ENCODE assay signal across 24 cellular contexts in the genomic region with DNA sequence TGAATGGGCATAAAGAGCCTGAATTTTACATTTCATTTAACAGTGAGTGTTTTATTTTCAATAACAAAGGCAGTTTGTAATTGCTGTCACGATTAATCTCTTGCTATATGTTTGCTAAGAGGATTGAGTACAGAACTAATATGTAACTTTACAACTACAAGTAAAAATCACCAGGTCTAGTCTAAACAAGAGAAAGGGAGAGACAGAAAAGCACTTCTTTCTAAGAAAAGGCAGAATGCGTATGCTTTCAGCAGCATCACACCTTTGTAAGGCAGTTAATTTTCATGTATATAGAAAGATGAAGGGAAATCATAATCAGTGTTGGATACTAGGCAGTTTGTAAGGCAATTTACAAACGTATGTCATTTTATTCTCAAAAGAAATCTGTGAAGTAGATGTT.
"Had no signal": no experiment of that assay in that cellular context is flagged by ENCODE, and none has a peak within 500 bp of the region (broad histone marks: within the 10 kb centered on the region; RNA-seq: fewer than 3 reads in every experiment).

No MANE protein-coding gene starts in this region.

- H3K4me3 Mint-ChIP-seq: activated CD4-positive, alpha-beta memory T cell treated with anti-CD3 and anti-CD28 coated beads for 36 hours; activated CD4-positive, alpha-beta T cell treated with anti-CD3 and anti-CD28 coated beads, Interleukin-2, amount 10 ng/mL, durations not matched to agents 7 days and 5 days; activated naive CD8-positive, alpha-beta T cell treated with anti-CD3 and anti-CD28 coated beads, Interleukin-2, amount 50 U/mL, for 24 hours; activated T-cell treated with anti-CD3 and anti-CD28 coated beads, Interleukin-2, amount 50 U/mL, for 4 hours; T-helper 17 cell had no signal

- H3K4me1 ChIP-seq: ascending aorta, body of pancreas had no signal

- H3K27me3 ChIP-seq: ascending aorta, body of pancreas had no signal

- H3K27me3 Mint-ChIP-seq: activated CD4-positive, alpha-beta memory T cell treated with anti-CD3 and anti-CD28 coated beads for 36 hours; activated CD4-positive, alpha-beta T cell treated with anti-CD3 and anti-CD28 coated beads, Interleukin-2, amount 10 ng/mL, durations not matched to agents 7 days and 5 days; activated naive CD8-positive, alpha-beta T cell treated with anti-CD3 and anti-CD28 coated beads, Interleukin-2, amount 50 U/mL, for 24 hours; T-helper 17 cell had no signal

- H3K4me1 Mint-ChIP-seq: activated CD4-positive, alpha-beta T cell treated with anti-CD3 and anti-CD28 coated beads, Interleukin-2, amount 10 ng/mL, durations not matched to agents 7 days and 5 days; activated naive CD8-positive, alpha-beta T cell treated with anti-CD3 and anti-CD28 coated beads, Interleukin-2, amount 50 U/mL, for 24 hours; T-helper 17 cell had no signal

- H3K36me3 ChIP-seq: ascending aorta had no signal

- H3K9me3 Mint-ChIP-seq: activated CD4-positive, alpha-beta memory T cell treated with anti-CD3 and anti-CD28 coated beads for 36 hours; activated CD4-positive, alpha-beta T cell treated with anti-CD3 and anti-CD28 coated beads, Interleukin-2, amount 10 ng/mL, durations not matched to agents 7 days and 5 days; activated naive CD8-positive, alpha-beta T cell treated with anti-CD3 and anti-CD28 coated beads, Interleukin-2, amount 50 U/mL, for 24 hours; activated T-cell treated with anti-CD3 and anti-CD28 coated beads, Interleukin-2, amount 50 U/mL, for 4 hours had no signal

- H3K9me3 ChIP-seq: ascending aorta, body of pancreas had no signal

- H3K27ac ChIP-seq: ascending aorta, body of pancreas had no signal

- H3K4me3 ChIP-seq: ascending aorta, body of pancreas had no signal

- DNase-seq: activated CD4-positive, alpha-beta memory T cell treated with anti-CD3 and anti-CD28 coated beads for 36 hours; activated CD4-positive, alpha-beta T cell treated with anti-CD3 and anti-CD28 coated beads, Interleukin-2, amount 10 ng/mL, durations not matched to agents 7 days and 5 days; activated CD4-positive, CD25-positive, alpha-beta regulatory T cell; activated CD8-positive, alpha-beta memory T cell treated with anti-CD3 and anti-CD28 coated beads for 24 hours; activated effector memory CD4-positive, alpha-beta T cell treated with anti-CD3 and anti-CD28 coated beads, Interleukin-2, amount 50 U/mL, for 16 hours; activated naive CD4-positive, alpha-beta T cell treated with Interleukin-2 at 50 U/mL for 16 hours; activated naive CD8-positive, alpha-beta T cell treated with anti-CD3 and anti-CD28 coated beads, Interleukin-2, amount 50 U/mL, for 24 hours; activated T-cell treated with anti-CD3 and anti-CD28 coated beads, Interleukin-2, amount 50 U/mL, for 4 hours; amniotic stem cell; body of pancreas; central memory CD4-positive, alpha-beta T cell; Kasumi-1; KBM-7; NCI-H1436; NCI-H1694 treated with DMSO at 0.1 percent for 48 hours; NCI-H2171 treated with DMSO at 0.1 percent for 48 hours; NCI-H446; NCI-H524 treated with DMSO at 0.1 percent for 48 hours; PC-3; SHP77; T-helper 17 cell; T-helper 9 cell had no signal

- H3K36me3 Mint-ChIP-seq: activated CD4-positive, alpha-beta memory T cell treated with anti-CD3 and anti-CD28 coated beads for 36 hours; activated naive CD4-positive, alpha-beta T cell treated with anti-CD3 and anti-CD28 coated beads, Interleukin-2, amount 50 U/mL, for 72 hours had no signal

- H3K27ac Mint-ChIP-seq: activated CD4-positive, alpha-beta memory T cell treated with anti-CD3 and anti-CD28 coated beads for 36 hours; activated CD4-positive, alpha-beta T cell treated with anti-CD3 and anti-CD28 coated beads, Interleukin-2, amount 10 ng/mL, durations not matched to agents 7 days and 5 days; activated naive CD4-positive, alpha-beta T cell treated with anti-CD3 and anti-CD28 coated beads, Interleukin-2, amount 50 U/mL, for 72 hours; activated naive CD8-positive, alpha-beta T cell treated with anti-CD3 and anti-CD28 coated beads, Interleukin-2, amount 50 U/mL, for 24 hours; T-helper 17 cell had no signal
